ENCODE assay signal across 8 cellular contexts in genomic region chr2:8685697-8686358, GRCh38. TPM values are rescaled to one million over a fixed set of nuclear protein-coding genes. Genes with fewer than 3 reads are reported as not detected.
DNase-seq lines count a peak whose midpoint lies in the region; ATAC-seq and TF ChIP-seq lines count a peak whose summit lies in the region.

No MANE protein-coding gene starts in this region.

- H3K4me3 ChIP-seq in GM12865 (ENCODE audit: low read depth, low read length) (peak overlapping the region; percentile 63), mesenchymal stem cell (ENCODE audit: insufficient read depth in 1 of 2, low read depth in 1 of 2, low read length in 2 of 2) (peak overlapping the region; percentile 70 to 81)

- peaks cover 6% of the 10 kb centered on the region for H3K27me3 Mint-ChIP-seq in activated CD4-positive, alpha-beta memory T cell treated with anti-CD3 and anti-CD28 coated beads, Interleukin-2, amount 10 ng/mL, durations not matched to agents 7 days and 5 days

- peak overlapping the region in 1 of 2 experiments; percentile 77 for H2BK12ac ChIP-seq in mesenchymal stem cell (ENCODE audit: low read length in 2 of 2)

- H2BK120ac ChIP-seq in mesenchymal stem cell (ENCODE audit: low read depth, low read length), result peak overlapping the region; percentile 34

- H3K9me3 Mint-ChIP-seq in activated CD4-positive, alpha-beta memory T cell treated with anti-CD3 and anti-CD28 coated beads, Interleukin-2, amount 10 ng/mL, durations not matched to agents 7 days and 5 days, result no peaks in the 10 kb centered on the region

- peak overlapping the region; percentile 0 for H3K27ac Mint-ChIP-seq in activated CD4-positive, alpha-beta memory T cell treated with anti-CD3 and anti-CD28 coated beads, Interleukin-2, amount 10 ng/mL, durations not matched to agents 7 days and 5 days

- peak overlapping the region; percentile 51 for H3K4me3 Mint-ChIP-seq in activated CD4-positive, alpha-beta memory T cell treated with anti-CD3 and anti-CD28 coated beads, Interleukin-2, amount 10 ng/mL, durations not matched to agents 7 days and 5 days

- H3K27me3 ChIP-seq in mesenchymal stem cell (ENCODE audit: control insufficient read depth in 1 of 2, insufficient read depth in 1 of 2, low read length in 2 of 2), result no peaks in the 10 kb centered on the region

- H3K27ac ChIP-seq in mesenchymal stem cell (ENCODE audit: low read length, poor library complexity, severe bottlenecking), result no peak overlapping the region

- CTCF ChIA-PET in activated CD4-positive, alpha-beta memory T cell treated with anti-CD3 and anti-CD28 coated beads, Interleukin-2, amount 10 ng/mL, durations not matched to agents 7 days and 5 days (lab: Charles Lee), result no interaction called here

- peak; percentile 93 for TF ChIP-seq CTCF in GM12865 (IDR thresholded peaks at IDR 0.05; ENCODE audit: insufficient read depth, low read depth, low read length, missing control alignments)

- H3K14ac ChIP-seq in mesenchymal stem cell (ENCODE audit: low read length in 2 of 2), result peak overlapping the region in 1 of 2 experiments; percentile 55

- peak; percentile 72 for DNase-seq in GM12865 (ENCODE audit: low read depth)
- DNase-seq in NCI-H446 treated with DMSO at 0.1 percent for 48 hours (lab: John Stamatoyannopoulos, UW), result peak; percentile 41
- peak; percentile 82 for DNase-seq in activated CD4-positive, alpha-beta memory T cell treated with anti-CD3 and anti-CD28 coated beads, Interleukin-2, amount 10 ng/mL, durations not matched to agents 7 days and 5 days
- DNase-seq in effector CD8-positive, alpha-beta T cell (lab: John Stamatoyannopoulos, UW), result peak; percentile 76
- peak; percentile 38 for DNase-seq in mesenchymal stem cell
- DNase-seq in stimulated activated CD4-positive, alpha-beta T cell treated with anti-CD3 and anti-CD28 coated beads, TNF-alpha, amount 100 ng/mL, for 48 hours (ENCODE audit: low read depth in 3 of 3), result peak in 2 of 3 donors; percentile 53 to 70
- no peak for DNase-seq in amniotic stem cell (lab: John Stamatoyannopoulos, UW)

- H3K36me3 Mint-ChIP-seq in activated CD4-positive, alpha-beta memory T cell treated with anti-CD3 and anti-CD28 coated beads, Interleukin-2, amount 10 ng/mL, durations not matched to agents 7 days and 5 days (ENCODE audit: low read depth), result peaks cover 32% of the 10 kb centered on the region

- H4K91ac ChIP-seq in mesenchymal stem cell (ENCODE audit: low read length), result peak overlapping the region; percentile 39

- under 1% methylated on average over 41 of the region's 50 CpGs for WGBS in mesenchymal stem cell

- H2AFZ ChIP-seq in mesenchymal stem cell (ENCODE audit: low read depth, low read length), result no peak overlapping the region

- H2BK5ac ChIP-seq in mesenchymal stem cell (ENCODE audit: low read depth, low read length, poor library complexity, severe bottlenecking), result no peak overlapping the region

- H3K4me1 ChIP-seq in mesenchymal stem cell (ENCODE audit: control insufficient read depth, insufficient read depth, low read depth, low read length), result peaks cover 13% of the 10 kb centered on the region

- H3K9ac ChIP-seq in mesenchymal stem cell (ENCODE audit: low read length), result peak overlapping the region; percentile 96

- H3K4me2 ChIP-seq in mesenchymal stem cell (ENCODE audit: low read length, poor library complexity, severe bottlenecking), result peak overlapping the region; percentile 98

- H4K8ac ChIP-seq in mesenchymal stem cell (ENCODE audit: low read length), result no peak overlapping the region

- H3K36me3 ChIP-seq in mesenchymal stem cell (ENCODE audit: control insufficient read depth in 1 of 2, insufficient read depth in 2 of 2, low read depth in 1 of 2, low read length in 2 of 2), result peaks cover 0 to 13% of the 10 kb centered on the region in 2 experiments

- peaks cover 8% of the 10 kb centered on the region for H3K4me1 Mint-ChIP-seq in activated CD4-positive, alpha-beta memory T cell treated with anti-CD3 and anti-CD28 coated beads, Interleukin-2, amount 10 ng/mL, durations not matched to agents 7 days and 5 days

- no peaks in the 10 kb centered on the region for H3K9me3 ChIP-seq in mesenchymal stem cell (ENCODE audit: control insufficient read depth, low read length)

- H3K79me1 ChIP-seq in mesenchymal stem cell (replicated peaks; ENCODE audit: low read length, poor library complexity, severe bottlenecking), result peaks cover 3% of the 10 kb centered on the region

- peak overlapping the region in 1 of 2 experiments; percentile 24 for H3K4ac ChIP-seq in mesenchymal stem cell (ENCODE audit: low read depth in 1 of 2, low read length in 2 of 2)

- POLR2A ChIA-PET in activated CD4-positive, alpha-beta memory T cell treated with anti-CD3 and anti-CD28 coated beads, Interleukin-2, amount 10 ng/mL, durations not matched to agents 7 days and 5 days (lab: Charles Lee), result interaction anchor here (1.0 to 1.8 kb wide), 9 partner anchors 97 to 1258 kb away, joined by 3 to 38 read pairs (median 9); no protein-coding TSS in a partner anchor

- H2BK15ac ChIP-seq in mesenchymal stem cell (ENCODE audit: low read depth, poor library complexity, severe bottlenecking), result peak overlapping the region; percentile 69

- ATAC-seq in HG02763 (IDR thresholded peaks at IDR 0.05; ENCODE audit: unreplicated experiment), result peak; percentile 23

- no peak overlapping the region for H2AK5ac ChIP-seq in mesenchymal stem cell (ENCODE audit: low read length, severe bottlenecking)

- peak overlapping the region in 1 of 2 experiments; percentile 43 for H3K18ac ChIP-seq in mesenchymal stem cell (ENCODE audit: low read depth in 1 of 2, low read length in 2 of 2)

- peak overlapping the region in 1 of 2 experiments; percentile 72 for H3K23ac ChIP-seq in mesenchymal stem cell (ENCODE audit: low read length in 2 of 2)

RNA-seq across cellular contexts. Expression of gene ID2, which starts 4.0 kb away (rescaled TPM):
- total RNA-seq in activated CD4-positive, alpha-beta memory T cell treated with anti-CD3 and anti-CD28 coated beads, Interleukin-2, amount 10 ng/mL, durations not matched to agents 7 days and 5 days, result 100 to 1,000 TPM; 299 to 324 TPM
- polyA plus RNA-seq in mesenchymal stem cell (2013, experiment 1 of 2), result 53.9 TPM
- 55.7 TPM for polyA plus RNA-seq in mesenchymal stem cell (2013, experiment 2 of 2)
